Comparison of ENCODE assay signal across 25 cellular contexts in genomic region chr2:239724851-239725550, GRCh38.
DNase-seq lines count a peak whose midpoint lies in the region; ATAC-seq and TF ChIP-seq lines count a peak whose summit lies in the region.
"Had no signal": no experiment of that assay in that cellular context is flagged by ENCODE, and none has a peak within 500 bp of the region (broad histone marks: within the 10 kb centered on the region; RNA-seq: fewer than 3 reads in every experiment).

No MANE protein-coding gene starts in this region.

- no peak overlapping the region for H3K4me3 ChIP-seq in RWPE2 (ENCODE audit: severe bottlenecking)
- H3K4me3 ChIP-seq: right atrium auricular region, thyroid gland had no signal

- no peak overlapping the region for H3K27ac ChIP-seq in RWPE2 (ENCODE audit: poor library complexity, severe bottlenecking)
- H3K27ac ChIP-seq: right atrium auricular region, thyroid gland had no signal

- H3K27ac Mint-ChIP-seq in osteocyte (ENCODE audit: unreplicated experiment) = no peak overlapping the region
- H3K27ac Mint-ChIP-seq: activated B cell treated with CpG ODN at 0.5 μM for 24 hours; activated naive CD4-positive, alpha-beta T cell treated with anti-CD3 and anti-CD28 coated beads, Interleukin-2, amount 50 U/mL, for 24 hours had no signal

- H3K4me1 ChIP-seq in RWPE2 (ENCODE audit: insufficient read depth, poor library complexity, severe bottlenecking) = no peaks in the 10 kb centered on the region
- H3K4me1 ChIP-seq: right atrium auricular region, thyroid gland had no signal

- no peaks in the 10 kb centered on the region for H3K27me3 Mint-ChIP-seq in osteocyte (ENCODE audit: unreplicated experiment)
- H3K27me3 Mint-ChIP-seq: activated B cell treated with CpG ODN at 0.5 μM for 24 hours; activated naive CD4-positive, alpha-beta T cell treated with anti-CD3 and anti-CD28 coated beads, Interleukin-2, amount 50 U/mL, for 24 hours; CD8-positive, alpha-beta memory T cell; stimulated activated naive CD8-positive, alpha-beta T cell treated with anti-CD3 and anti-CD28 coated beads, Interleukin-15, amount 100 ng/mL, for 72 hours had no signal

- intact Hi-C loops in cardiac septum (cut with DNase I) = no loop called here
- intact Hi-C loops in left ventricle myocardium superior (cut with micrococcal nuclease) = no loop called here

- no peaks in the 10 kb centered on the region for H3K36me3 Mint-ChIP-seq in osteocyte (ENCODE audit: unreplicated experiment)
- H3K36me3 Mint-ChIP-seq: activated naive CD4-positive, alpha-beta T cell treated with anti-CD3 and anti-CD28 coated beads, Interleukin-2, amount 50 U/mL, for 24 hours; CD8-positive, alpha-beta memory T cell had no signal

- H3K36me3 ChIP-seq in RWPE2 (ENCODE audit: low read depth) = no peaks in the 10 kb centered on the region
- H3K36me3 ChIP-seq: right atrium auricular region, thyroid gland had no signal

- peaks cover 4% of the 10 kb centered on the region for H3K27me3 ChIP-seq in RWPE2 (ENCODE audit: insufficient read depth, poor library complexity, severe bottlenecking)
- H3K27me3 ChIP-seq: right atrium auricular region, thyroid gland had no signal

- no peaks in the 10 kb centered on the region for H3K9me3 ChIP-seq in RWPE2 (ENCODE audit: severe bottlenecking)
- H3K9me3 ChIP-seq: right atrium auricular region, thyroid gland had no signal

- TF ChIP-seq CTCF in RWPE2 (IDR thresholded peaks at IDR 0.05; ENCODE audit: poor library complexity, severe bottlenecking) (no peak), osteocyte (IDR thresholded peaks at IDR 0.05) (no peak)

- TF ChIP-seq POLR2A in GM18505 (IDR thresholded peaks at IDR 0.05; ENCODE audit: borderline replicate concordance, extremely low read depth, insufficient read depth, insufficient read length) = no peak

- no peaks in the 10 kb centered on the region for H3K9me3 Mint-ChIP-seq in osteocyte (ENCODE audit: unreplicated experiment)
- H3K9me3 Mint-ChIP-seq: activated B cell treated with CpG ODN at 0.5 μM for 24 hours; activated naive CD4-positive, alpha-beta T cell treated with anti-CD3 and anti-CD28 coated beads, Interleukin-2, amount 50 U/mL, for 24 hours; CD8-positive, alpha-beta memory T cell; stimulated activated naive CD8-positive, alpha-beta T cell treated with anti-CD3 and anti-CD28 coated beads, Interleukin-15, amount 100 ng/mL, for 72 hours had no signal

- DNase-seq in cardiac septum (ENCODE audit: low spot score) (peak; percentile 44), left ventricle myocardium superior (no peak), RWPE2 (ENCODE audit: low spot score) (peak; percentile 23), osteocyte (ENCODE audit: extremely low spot score, unreplicated experiment) (peak; percentile 69), ureter (ENCODE audit: low spot score) (peak; percentile 33), Kasumi-1 (lab: John Stamatoyannopoulos, UW) (no peak)
- no peak for DNase-seq in activated naive CD4-positive, alpha-beta T cell (lab: John Stamatoyannopoulos, UW)
- DNase-seq: activated B cell treated with CpG ODN at 0.5 μM for 24 hours; activated CD4-positive, alpha-beta T cell treated with anti-CD3 and anti-CD28 coated beads, Interleukin-2, amount 50 U/mL, for 4 hours; CD8-positive, alpha-beta memory T cell; DMS 273 treated with DMSO at 0.1 percent for 48 hours; effector CD8-positive, alpha-beta T cell; HCEC 1CT; Karpas-422; mesenchymal stem cell; NCI-H1436 treated with DMSO at 0.1 percent for 48 hours; NCI-H2081 treated with DMSO at 0.1 percent for 48 hours; NCI-H226; NCI-H774; stimulated activated naive CD8-positive, alpha-beta T cell treated with anti-CD3 and anti-CD28 coated beads, Interleukin-15, amount 100 ng/mL, for 72 hours; thyroid gland had no signal

- no peak overlapping the region for H3K4me3 Mint-ChIP-seq in osteocyte (ENCODE audit: unreplicated experiment)
- H3K4me3 Mint-ChIP-seq: activated B cell treated with CpG ODN at 0.5 μM for 24 hours; activated naive CD4-positive, alpha-beta T cell treated with anti-CD3 and anti-CD28 coated beads, Interleukin-2, amount 50 U/mL, for 24 hours; CD8-positive, alpha-beta memory T cell; neural crest cell; stimulated activated naive CD8-positive, alpha-beta T cell treated with anti-CD3 and anti-CD28 coated beads, Interleukin-15, amount 100 ng/mL, for 72 hours had no signal

- ATAC-seq in left ventricle myocardium superior (no peak), RWPE2 (ENCODE audit: low read depth) (no peak), GM18505 (IDR thresholded peaks at IDR 0.05; ENCODE audit: unreplicated experiment) (no peak)
- ATAC-seq: stimulated activated naive CD8-positive, alpha-beta T cell treated with anti-CD3 and anti-CD28 coated beads, Interleukin-15, amount 100 ng/mL, for 72 hours had no signal

- no peaks in the 10 kb centered on the region for H3K4me1 Mint-ChIP-seq in osteocyte (ENCODE audit: unreplicated experiment)
- H3K4me1 Mint-ChIP-seq: activated B cell treated with CpG ODN at 0.5 μM for 24 hours; activated naive CD4-positive, alpha-beta T cell treated with anti-CD3 and anti-CD28 coated beads, Interleukin-2, amount 50 U/mL, for 24 hours; CD8-positive, alpha-beta memory T cell; stimulated activated naive CD8-positive, alpha-beta T cell treated with anti-CD3 and anti-CD28 coated beads, Interleukin-15, amount 100 ng/mL, for 72 hours had no signal

Comparison
In these comparisons a context has a peak if more than half of its experiments do, and no peak if none do; other contexts are left out.
1. DNase-seq: peak in cardiac septum (single experiment), RWPE2 (single experiment), osteocyte (single experiment) and ureter (single experiment); none in left ventricle myocardium superior (single experiment), Kasumi-1 (0 of 2) and activated naive CD4-positive, alpha-beta T cell (0 of 4).